1 cellular context compared by ENCODE assay signal in the genomic region with DNA sequence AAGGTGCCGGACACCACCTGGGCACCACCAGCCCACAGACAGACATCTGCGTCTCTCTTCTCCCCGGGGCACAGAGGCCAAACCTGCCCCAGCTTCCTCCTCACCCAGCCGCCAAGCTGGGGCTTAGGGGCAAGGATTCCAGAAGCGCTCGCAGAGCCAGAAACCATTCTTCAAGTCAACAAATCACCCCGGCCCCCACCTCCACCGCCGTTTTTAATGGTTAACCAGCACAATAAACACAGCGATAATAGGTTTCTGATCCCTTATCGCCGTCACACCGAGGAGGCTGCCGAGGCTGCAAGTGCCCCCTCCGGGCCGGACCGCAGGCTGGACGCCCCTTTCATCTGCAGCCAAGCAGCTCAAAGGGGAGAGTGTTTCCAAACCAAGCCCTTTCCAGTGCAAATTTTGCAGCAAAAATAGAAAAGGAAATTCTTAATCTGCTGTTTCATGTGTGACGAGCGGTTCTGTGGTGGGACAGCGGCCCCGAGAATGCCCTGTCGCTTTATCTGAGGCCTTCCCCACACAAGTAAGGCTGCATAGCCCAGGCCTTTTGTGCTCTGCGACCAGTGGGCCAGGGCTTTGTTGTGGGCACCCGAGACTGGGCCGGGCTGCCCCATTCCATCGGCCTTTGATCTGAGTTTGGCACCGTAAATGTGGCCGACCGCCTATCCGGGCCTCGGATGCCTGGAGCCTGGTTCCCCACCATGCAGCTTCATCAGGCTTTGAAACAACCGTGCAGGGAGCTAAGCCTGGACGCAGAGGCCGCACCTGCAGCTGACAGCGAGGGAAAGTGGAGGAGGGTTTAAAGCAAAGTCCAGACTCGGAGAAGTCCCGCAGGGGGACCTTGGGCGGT.
TF ChIP-seq lines count a peak whose summit lies in the region.

No MANE protein-coding gene starts in this region.

TF ChIP-seq in HepG2, 621 proteins besides CTCF, POLR2A, EP300 and RAD21 (continued from another document and continues in another):
- no peak for TF ChIP-seq BATF2 (CRISPR knock-in tag; IDR thresholded peaks at IDR 0.05)
- peak; percentile 76; the same call in 1 of the 2 replicates for TF ChIP-seq CREM (IDR thresholded peaks at IDR 0.05)
- no peak for TF ChIP-seq CREM (CRISPR knock-in tag; IDR thresholded peaks at IDR 0.05)
- TF ChIP-seq ZNF83 (CRISPR knock-in tag; IDR thresholded peaks at IDR 0.05; ENCODE audit: borderline replicate concordance), result no peak
- TF ChIP-seq ZC3H4 (CRISPR knock-in tag; IDR thresholded peaks at IDR 0.05; ENCODE audit: borderline replicate concordance), result no peak
- no peak for TF ChIP-seq MYPOP (CRISPR knock-in tag; IDR thresholded peaks at IDR 0.05)
- no peak for TF ChIP-seq STAG1 (CRISPR knock-in tag; IDR thresholded peaks at IDR 0.05)
- TF ChIP-seq ZNF674 (CRISPR knock-in tag; IDR thresholded peaks at IDR 0.05; ENCODE audit: low read depth), result no peak
- TF ChIP-seq ZKSCAN1 (IDR thresholded peaks at IDR 0.05; ENCODE audit: low read length), result no peak
- peak; percentile 84 for TF ChIP-seq UBTF (CRISPR knock-in tag; IDR thresholded peaks at IDR 0.05)
- TF ChIP-seq PHB2 (IDR thresholded peaks at IDR 0.05; ENCODE audit: partially characterized antibody), result no peak
- no peak for TF ChIP-seq XBP1 (CRISPR knock-in tag; IDR thresholded peaks at IDR 0.05)
- TF ChIP-seq HDAC1 (CRISPR knock-in tag; IDR thresholded peaks at IDR 0.05), result peak; percentile 51; the same call in 1 of the 2 replicates
- no peak for TF ChIP-seq ARHGAP35 (CRISPR knock-in tag; IDR thresholded peaks at IDR 0.05; ENCODE audit: borderline replicate concordance)
- TF ChIP-seq HNRNPUL1 (IDR thresholded peaks at IDR 0.05; ENCODE audit: low read depth, low read length), result no peak
- TF ChIP-seq FOXP1 (IDR thresholded peaks at IDR 0.05), result no peak
- peak; percentile 79 for TF ChIP-seq FOXP1 (CRISPR knock-in tag; IDR thresholded peaks at IDR 0.05)
- TF ChIP-seq ZNF496 (CRISPR knock-in tag; IDR thresholded peaks at IDR 0.05; ENCODE audit: insufficient replicate concordance), result no peak
- TF ChIP-seq, protein P1, sequence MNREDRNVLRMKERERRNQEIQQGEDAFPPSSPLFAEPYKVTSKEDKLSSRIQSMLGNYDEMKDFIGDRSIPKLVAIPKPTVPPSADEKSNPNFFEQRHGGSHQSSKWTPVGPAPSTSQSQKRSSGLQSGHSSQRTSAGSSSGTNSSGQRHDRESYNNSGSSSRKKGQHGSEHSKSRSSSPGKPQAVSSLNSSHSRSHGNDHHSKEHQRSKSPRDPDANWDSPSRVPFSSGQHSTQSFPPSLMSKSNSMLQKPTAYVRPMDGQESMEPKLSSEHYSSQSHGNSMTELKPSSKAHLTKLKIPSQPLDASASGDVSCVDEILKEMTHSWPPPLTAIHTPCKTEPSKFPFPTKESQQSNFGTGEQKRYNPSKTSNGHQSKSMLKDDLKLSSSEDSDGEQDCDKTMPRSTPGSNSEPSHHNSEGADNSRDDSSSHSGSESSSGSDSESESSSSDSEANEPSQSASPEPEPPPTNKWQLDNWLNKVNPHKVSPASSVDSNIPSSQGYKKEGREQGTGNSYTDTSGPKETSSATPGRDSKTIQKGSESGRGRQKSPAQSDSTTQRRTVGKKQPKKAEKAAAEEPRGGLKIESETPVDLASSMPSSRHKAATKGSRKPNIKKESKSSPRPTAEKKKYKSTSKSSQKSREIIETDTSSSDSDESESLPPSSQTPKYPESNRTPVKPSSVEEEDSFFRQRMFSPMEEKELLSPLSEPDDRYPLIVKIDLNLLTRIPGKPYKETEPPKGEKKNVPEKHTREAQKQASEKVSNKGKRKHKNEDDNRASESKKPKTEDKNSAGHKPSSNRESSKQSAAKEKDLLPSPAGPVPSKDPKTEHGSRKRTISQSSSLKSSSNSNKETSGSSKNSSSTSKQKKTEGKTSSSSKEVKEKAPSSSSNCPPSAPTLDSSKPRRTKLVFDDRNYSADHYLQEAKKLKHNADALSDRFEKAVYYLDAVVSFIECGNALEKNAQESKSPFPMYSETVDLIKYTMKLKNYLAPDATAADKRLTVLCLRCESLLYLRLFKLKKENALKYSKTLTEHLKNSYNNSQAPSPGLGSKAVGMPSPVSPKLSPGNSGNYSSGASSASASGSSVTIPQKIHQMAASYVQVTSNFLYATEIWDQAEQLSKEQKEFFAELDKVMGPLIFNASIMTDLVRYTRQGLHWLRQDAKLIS (CRISPR knock-in tag; IDR thresholded peaks at IDR 0.05), result no peak
- TF ChIP-seq ZNF513 (CRISPR knock-in tag; conservative IDR thresholded peaks at IDR 0.05), result no peak
- TF ChIP-seq ZNF777 (CRISPR knock-in tag; IDR thresholded peaks at IDR 0.05), result peak; percentile 72
- TF ChIP-seq ZBTB38 (CRISPR knock-in tag; IDR thresholded peaks at IDR 0.05), result peak; percentile 54; the same call in 1 of the 2 replicates
- no peak for TF ChIP-seq KAT7 (CRISPR knock-in tag; IDR thresholded peaks at IDR 0.05; ENCODE audit: borderline replicate concordance)
- no peak for TF ChIP-seq RFX1 (IDR thresholded peaks at IDR 0.05)
- TF ChIP-seq SALL1 (CRISPR knock-in tag; IDR thresholded peaks at IDR 0.05), result peak; percentile 76; the same call in 1 of the 2 replicates
- TF ChIP-seq HES4 (CRISPR knock-in tag; IDR thresholded peaks at IDR 0.05; ENCODE audit: borderline replicate concordance), result no peak
- TF ChIP-seq POLR2AphosphoS5 (IDR thresholded peaks at IDR 0.05; ENCODE audit: low read depth, low read length), result peak; percentile 68
- TF ChIP-seq, protein P2, sequence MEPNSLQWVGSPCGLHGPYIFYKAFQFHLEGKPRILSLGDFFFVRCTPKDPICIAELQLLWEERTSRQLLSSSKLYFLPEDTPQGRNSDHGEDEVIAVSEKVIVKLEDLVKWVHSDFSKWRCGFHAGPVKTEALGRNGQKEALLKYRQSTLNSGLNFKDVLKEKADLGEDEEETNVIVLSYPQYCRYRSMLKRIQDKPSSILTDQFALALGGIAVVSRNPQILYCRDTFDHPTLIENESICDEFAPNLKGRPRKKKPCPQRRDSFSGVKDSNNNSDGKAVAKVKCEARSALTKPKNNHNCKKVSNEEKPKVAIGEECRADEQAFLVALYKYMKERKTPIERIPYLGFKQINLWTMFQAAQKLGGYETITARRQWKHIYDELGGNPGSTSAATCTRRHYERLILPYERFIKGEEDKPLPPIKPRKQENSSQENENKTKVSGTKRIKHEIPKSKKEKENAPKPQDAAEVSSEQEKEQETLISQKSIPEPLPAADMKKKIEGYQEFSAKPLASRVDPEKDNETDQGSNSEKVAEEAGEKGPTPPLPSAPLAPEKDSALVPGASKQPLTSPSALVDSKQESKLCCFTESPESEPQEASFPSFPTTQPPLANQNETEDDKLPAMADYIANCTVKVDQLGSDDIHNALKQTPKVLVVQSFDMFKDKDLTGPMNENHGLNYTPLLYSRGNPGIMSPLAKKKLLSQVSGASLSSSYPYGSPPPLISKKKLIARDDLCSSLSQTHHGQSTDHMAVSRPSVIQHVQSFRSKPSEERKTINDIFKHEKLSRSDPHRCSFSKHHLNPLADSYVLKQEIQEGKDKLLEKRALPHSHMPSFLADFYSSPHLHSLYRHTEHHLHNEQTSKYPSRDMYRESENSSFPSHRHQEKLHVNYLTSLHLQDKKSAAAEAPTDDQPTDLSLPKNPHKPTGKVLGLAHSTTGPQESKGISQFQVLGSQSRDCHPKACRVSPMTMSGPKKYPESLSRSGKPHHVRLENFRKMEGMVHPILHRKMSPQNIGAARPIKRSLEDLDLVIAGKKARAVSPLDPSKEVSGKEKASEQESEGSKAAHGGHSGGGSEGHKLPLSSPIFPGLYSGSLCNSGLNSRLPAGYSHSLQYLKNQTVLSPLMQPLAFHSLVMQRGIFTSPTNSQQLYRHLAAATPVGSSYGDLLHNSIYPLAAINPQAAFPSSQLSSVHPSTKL (CRISPR knock-in tag; IDR thresholded peaks at IDR 0.05), result peak; percentile 73
- TF ChIP-seq FOSL1 (CRISPR knock-in tag; IDR thresholded peaks at IDR 0.05; ENCODE audit: borderline replicate concordance), result no peak
- TF ChIP-seq ZNF790 (CRISPR knock-in tag; IDR thresholded peaks at IDR 0.05; ENCODE audit: borderline replicate concordance), result no peak
- peak; percentile 55; the same call in 1 of the 2 replicates for TF ChIP-seq ZNF225 (CRISPR knock-in tag; IDR thresholded peaks at IDR 0.05)
- no peak for TF ChIP-seq ZFAT (CRISPR knock-in tag; conservative IDR thresholded peaks at IDR 0.05)
- peak; percentile 96 for TF ChIP-seq PATZ1 (CRISPR knock-in tag; IDR thresholded peaks at IDR 0.05)
- TF ChIP-seq ISX (CRISPR knock-in tag; conservative IDR thresholded peaks at IDR 0.05), result no peak
- peak; percentile 76 for TF ChIP-seq GATAD2A (CRISPR knock-in tag; IDR thresholded peaks at IDR 0.05)
- TF ChIP-seq, protein P3, sequence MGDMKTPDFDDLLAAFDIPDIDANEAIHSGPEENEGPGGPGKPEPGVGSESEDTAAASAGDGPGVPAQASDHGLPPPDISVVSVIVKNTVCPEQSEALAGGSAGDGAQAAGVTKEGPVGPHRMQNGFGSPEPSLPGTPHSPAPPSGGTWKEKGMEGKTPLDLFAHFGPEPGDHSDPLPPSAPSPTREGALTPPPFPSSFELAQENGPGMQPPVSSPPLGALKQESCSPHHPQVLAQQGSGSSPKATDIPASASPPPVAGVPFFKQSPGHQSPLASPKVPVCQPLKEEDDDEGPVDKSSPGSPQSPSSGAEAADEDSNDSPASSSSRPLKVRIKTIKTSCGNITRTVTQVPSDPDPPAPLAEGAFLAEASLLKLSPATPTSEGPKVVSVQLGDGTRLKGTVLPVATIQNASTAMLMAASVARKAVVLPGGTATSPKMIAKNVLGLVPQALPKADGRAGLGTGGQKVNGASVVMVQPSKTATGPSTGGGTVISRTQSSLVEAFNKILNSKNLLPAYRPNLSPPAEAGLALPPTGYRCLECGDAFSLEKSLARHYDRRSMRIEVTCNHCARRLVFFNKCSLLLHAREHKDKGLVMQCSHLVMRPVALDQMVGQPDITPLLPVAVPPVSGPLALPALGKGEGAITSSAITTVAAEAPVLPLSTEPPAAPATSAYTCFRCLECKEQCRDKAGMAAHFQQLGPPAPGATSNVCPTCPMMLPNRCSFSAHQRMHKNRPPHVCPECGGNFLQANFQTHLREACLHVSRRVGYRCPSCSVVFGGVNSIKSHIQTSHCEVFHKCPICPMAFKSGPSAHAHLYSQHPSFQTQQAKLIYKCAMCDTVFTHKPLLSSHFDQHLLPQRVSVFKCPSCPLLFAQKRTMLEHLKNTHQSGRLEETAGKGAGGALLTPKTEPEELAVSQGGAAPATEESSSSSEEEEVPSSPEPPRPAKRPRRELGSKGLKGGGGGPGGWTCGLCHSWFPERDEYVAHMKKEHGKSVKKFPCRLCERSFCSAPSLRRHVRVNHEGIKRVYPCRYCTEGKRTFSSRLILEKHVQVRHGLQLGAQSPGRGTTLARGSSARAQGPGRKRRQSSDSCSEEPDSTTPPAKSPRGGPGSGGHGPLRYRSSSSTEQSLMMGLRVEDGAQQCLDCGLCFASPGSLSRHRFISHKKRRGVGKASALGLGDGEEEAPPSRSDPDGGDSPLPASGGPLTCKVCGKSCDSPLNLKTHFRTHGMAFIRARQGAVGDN (CRISPR knock-in tag; IDR thresholded peaks at IDR 0.05), result peak; percentile 84
- TF ChIP-seq ZNF441 (CRISPR knock-in tag; IDR thresholded peaks at IDR 0.05; ENCODE audit: borderline replicate concordance), result no peak
- no peak for TF ChIP-seq MAFG (CRISPR knock-in tag; IDR thresholded peaks at IDR 0.05)
- TF ChIP-seq THYN1 (CRISPR knock-in tag; IDR thresholded peaks at IDR 0.05; ENCODE audit: borderline replicate concordance, low read depth), result no peak
- no peak for TF ChIP-seq ZNF12 (CRISPR knock-in tag; IDR thresholded peaks at IDR 0.05)
